18 cellular contexts compared by ENCODE assay signal in the genomic region with DNA sequence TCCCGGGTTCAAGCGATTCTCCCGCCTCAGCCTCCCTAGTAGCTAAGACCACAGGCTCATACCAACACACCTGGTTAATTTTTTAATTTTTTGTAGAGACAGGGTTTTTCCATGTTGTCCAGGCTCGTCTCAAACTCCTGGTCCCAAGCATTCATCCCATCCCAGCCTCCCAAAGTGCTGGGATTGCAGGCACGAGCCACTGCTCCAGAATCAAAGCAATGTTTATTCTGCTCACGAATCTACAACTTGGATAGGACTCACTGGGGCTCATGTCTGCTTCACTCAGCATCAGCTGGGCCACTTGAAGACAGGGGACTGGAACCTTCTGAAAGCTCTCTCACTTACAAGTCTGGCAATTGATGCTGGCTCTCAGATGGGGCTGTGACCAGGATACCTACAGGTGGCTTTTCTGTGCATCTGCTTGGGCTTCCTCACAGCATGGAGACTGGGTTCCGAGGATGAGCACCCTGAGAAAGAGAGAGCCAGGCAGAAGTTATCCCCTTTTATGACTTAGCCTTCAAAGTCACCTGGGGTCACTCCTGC.
"Had no signal": no experiment of that assay in that cellular context is flagged by ENCODE, and none has a peak within 500 bp of the region (broad histone marks: within the 10 kb centered on the region; RNA-seq: fewer than 3 reads in every experiment).

No MANE protein-coding gene starts in this region.

- H3K27ac ChIP-seq: dorsolateral prefrontal cortex, gastrocnemius medialis, neural progenitor cell, pancreas, stomach had no signal

- H3K27me3 Mint-ChIP-seq: natural killer cell treated with Interleukin-12 subunit alpha and Interleukin-12 subunit beta and Interleukin-15 and Interleukin-18, amount 100 ng/mL, for 72 hours; progenitor cell of endocrine pancreas had no signal

- H3K9me3 ChIP-seq: gastrocnemius medialis, pancreas had no signal

- H3K27ac Mint-ChIP-seq: natural killer cell treated with Interleukin-12 subunit alpha and Interleukin-12 subunit beta and Interleukin-15 and Interleukin-18, amount 100 ng/mL, for 72 hours; neural progenitor cell; progenitor cell of endocrine pancreas had no signal

- H3K36me3 Mint-ChIP-seq: natural killer cell treated with Interleukin-12 subunit alpha and Interleukin-12 subunit beta and Interleukin-15 and Interleukin-18, amount 100 ng/mL, for 72 hours; neural progenitor cell had no signal

- H3K4me1 ChIP-seq: neural progenitor cell had no signal

- H3K4me3 ChIP-seq: gastrocnemius medialis, neural progenitor cell, pancreas, spleen, stomach had no signal

- H3K36me3 ChIP-seq: gastrocnemius medialis, neural progenitor cell, pancreas, spleen, stomach had no signal

- ATAC-seq: natural killer cell treated with Interleukin-12 subunit alpha and Interleukin-12 subunit beta and Interleukin-15 and Interleukin-18, amount 100 ng/mL, for 72 hours had no signal

- H3K4me3 Mint-ChIP-seq: natural killer cell treated with Interleukin-12 subunit alpha and Interleukin-12 subunit beta and Interleukin-15 and Interleukin-18, amount 100 ng/mL, for 72 hours had no signal

- DNase-seq: cortex of kidney; dorsolateral prefrontal cortex; effector CD8-positive, alpha-beta T cell; gastrocnemius medialis; islet precursor cell; midbrain; spleen; stimulated activated CD4-positive, alpha-beta T cell treated with anti-CD3 and anti-CD28 coated beads, Interleukin-15, amount 100 ng/mL, for 24 hours; stimulated activated CD4-positive, alpha-beta T cell treated with anti-CD3 and anti-CD28 coated beads, Interleukin-1b, Interleukin-23, amount 100 ng/mL, for 48 hours; stimulated activated CD4-positive, alpha-beta T cell treated with anti-CD3 and anti-CD28 coated beads, Interleukin-4, amount 100 ng/mL, for 4 hours; stimulated activated naive CD4-positive, alpha-beta T cell; stomach; substantia nigra; trophoblast cell had no signal

- H3K27me3 ChIP-seq: dorsolateral prefrontal cortex, gastrocnemius medialis, neural progenitor cell, pancreas, spleen, stomach had no signal
